In genomic region chr11:13287026-13287425, GRCh38 we compare ENCODE assay signal across 13 cellular contexts. TPM values are rescaled to one million over a fixed set of nuclear protein-coding genes. Genes with fewer than 3 reads are reported as not detected.
DNase-seq lines count a peak whose midpoint lies in the region; ATAC-seq lines count a peak whose summit lies in the region.
"Had no signal": no experiment of that assay in that cellular context is flagged by ENCODE, and none has a peak within 500 bp of the region (broad histone marks: within the 10 kb centered on the region; RNA-seq: fewer than 3 reads in every experiment).

No MANE protein-coding gene starts in this region.

- peak; percentile 87 for ATAC-seq in activated CD8-positive, alpha-beta T cell treated with anti-CD3 and anti-CD28 coated beads, Interleukin-2, amount 10 ng/mL, durations not matched to agents 7 days and 5 days
- ATAC-seq in left lobe of liver (peak; percentile 16), HG03354 (IDR thresholded peaks at IDR 0.05; ENCODE audit: poor library complexity, severe bottlenecking, unreplicated experiment) (no peak)
- ATAC-seq in stimulated activated naive CD8-positive, alpha-beta T cell treated with anti-CD3 and anti-CD28 coated beads, Interleukin-15, amount 100 ng/mL, for 72 hours: peak; percentile 93

- H3K9me3 Mint-ChIP-seq in activated CD8-positive, alpha-beta T cell treated with anti-CD3 and anti-CD28 coated beads, Interleukin-2, amount 10 ng/mL, durations not matched to agents 7 days and 5 days (ENCODE audit: insufficient read depth): no peaks in the 10 kb centered on the region
- no peaks in the 10 kb centered on the region for H3K9me3 Mint-ChIP-seq in stimulated activated naive CD8-positive, alpha-beta T cell treated with anti-CD3 and anti-CD28 coated beads, Interleukin-15, amount 100 ng/mL, for 72 hours

- peaks cover 84% of the 10 kb centered on the region for H3K4me1 Mint-ChIP-seq in activated CD8-positive, alpha-beta T cell treated with anti-CD3 and anti-CD28 coated beads, Interleukin-2, amount 10 ng/mL, durations not matched to agents 7 days and 5 days (ENCODE audit: low read depth)
- peaks cover 89% of the 10 kb centered on the region for H3K4me1 Mint-ChIP-seq in stimulated activated naive CD8-positive, alpha-beta T cell treated with anti-CD3 and anti-CD28 coated beads, Interleukin-15, amount 100 ng/mL, for 72 hours

- peaks cover 27% of the 10 kb centered on the region for H3K36me3 Mint-ChIP-seq in activated CD8-positive, alpha-beta T cell treated with anti-CD3 and anti-CD28 coated beads, Interleukin-2, amount 10 ng/mL, durations not matched to agents 7 days and 5 days (ENCODE audit: low read depth)

- no peaks in the 10 kb centered on the region for H3K27me3 Mint-ChIP-seq in activated CD8-positive, alpha-beta T cell treated with anti-CD3 and anti-CD28 coated beads, Interleukin-2, amount 10 ng/mL, durations not matched to agents 7 days and 5 days (ENCODE audit: low read depth)
- H3K27me3 Mint-ChIP-seq in stimulated activated naive CD8-positive, alpha-beta T cell treated with anti-CD3 and anti-CD28 coated beads, Interleukin-15, amount 100 ng/mL, for 72 hours: no peaks in the 10 kb centered on the region

- H3K4me3 Mint-ChIP-seq in activated CD8-positive, alpha-beta T cell treated with anti-CD3 and anti-CD28 coated beads, Interleukin-2, amount 10 ng/mL, durations not matched to agents 7 days and 5 days: no peak overlapping the region
- H3K4me3 Mint-ChIP-seq in stimulated activated naive CD8-positive, alpha-beta T cell treated with anti-CD3 and anti-CD28 coated beads, Interleukin-15, amount 100 ng/mL, for 72 hours: peak overlapping the region; percentile 19 to 87

- CTCF ChIA-PET in activated CD8-positive, alpha-beta T cell treated with anti-CD3 and anti-CD28 coated beads, Interleukin-2, amount 10 ng/mL, durations not matched to agents 7 days and 5 days (lab: Charles Lee): interaction anchor here (0.6 to 7.4 kb wide), 14 partner anchors 8 to 58 kb away, joined by 3 to 55 read pairs (median 4); no protein-coding TSS in a partner anchor

- intact Hi-C loops in posterior cingulate gyrus (cut with DNase I): no loop called here

- peak; percentile 46 for DNase-seq in stimulated activated CD4-positive, alpha-beta T cell treated with anti-CD3 and anti-CD28 coated beads, Interleukin-15, amount 100 ng/mL, for 24 hours
- DNase-seq in stimulated activated CD4-positive, alpha-beta T cell treated with anti-CD3 and anti-CD28 coated beads, Interleukin-4, amount 100 ng/mL, for 4 hours: no peak
- peak; percentile 58 for DNase-seq in activated CD8-positive, alpha-beta T cell treated with anti-CD3 and anti-CD28 coated beads, Interleukin-2, amount 10 ng/mL, durations not matched to agents 7 days and 5 days
- DNase-seq in left lobe of liver (ENCODE audit: low spot score): no peak
- peak; percentile 54 to 71 for DNase-seq in stimulated activated naive CD8-positive, alpha-beta T cell treated with anti-CD3 and anti-CD28 coated beads, Interleukin-15, amount 100 ng/mL, for 72 hours
- DNase-seq in NCI-H748 treated with DMSO at 0.1 percent for 48 hours (lab: John Stamatoyannopoulos, UW): no peak
- no peak for DNase-seq in posterior cingulate gyrus
- DNase-seq: activated CD4-positive, CD25-positive, alpha-beta regulatory T cell treated with anti-CD3 and anti-CD28 coated beads, Interleukin-2, amount 50 U/mL, for 72 hours; BE2C; cerebellar nuclear complex; DMS79; NCI-H69 had no signal

- peak overlapping the region; percentile 61 for H3K27ac Mint-ChIP-seq in activated CD8-positive, alpha-beta T cell treated with anti-CD3 and anti-CD28 coated beads, Interleukin-2, amount 10 ng/mL, durations not matched to agents 7 days and 5 days
- no peak overlapping the region for H3K27ac Mint-ChIP-seq in stimulated activated naive CD8-positive, alpha-beta T cell treated with anti-CD3 and anti-CD28 coated beads, Interleukin-15, amount 100 ng/mL, for 72 hours

- POLR2A ChIA-PET in activated CD8-positive, alpha-beta T cell treated with anti-CD3 and anti-CD28 coated beads, Interleukin-2, amount 10 ng/mL, durations not matched to agents 7 days and 5 days (lab: Charles Lee): interaction anchor here (0.7 to 1.4 kb wide), 4 partner anchors 8 to 52 kb away, joined by 3 to 6 read pairs (median 4); no protein-coding TSS in a partner anchor

RNA-seq across cellular contexts. Expression of gene BMAL1, which starts 9.4 kb away (rescaled TPM):
- 10 to 100 TPM; 41.1 to 53.5 TPM for total RNA-seq in activated CD8-positive, alpha-beta T cell treated with anti-CD3 and anti-CD28 coated beads, Interleukin-2, amount 10 ng/mL, durations not matched to agents 7 days and 5 days
- total RNA-seq in left lobe of liver: 37.0 TPM

Comparison
In these comparisons a context has a peak if more than half of its experiments do, and no peak if none do; other contexts are left out.
1. DNase-seq: peak in stimulated activated CD4-positive, alpha-beta T cell treated with anti-CD3 and anti-CD28 coated beads, Interleukin-15, amount 100 ng/mL, for 24 hours (single experiment), activated CD8-positive, alpha-beta T cell treated with anti-CD3 and anti-CD28 coated beads, Interleukin-2, amount 10 ng/mL, durations not matched to agents 7 days and 5 days (single experiment) and stimulated activated naive CD8-positive, alpha-beta T cell treated with anti-CD3 and anti-CD28 coated beads, Interleukin-15, amount 100 ng/mL, for 72 hours (2 of 2); none in stimulated activated CD4-positive, alpha-beta T cell treated with anti-CD3 and anti-CD28 coated beads, Interleukin-4, amount 100 ng/mL, for 4 hours (0 of 2), left lobe of liver (single experiment), NCI-H748 treated with DMSO at 0.1 percent for 48 hours (single experiment) and posterior cingulate gyrus (0 of 10).